Comparison of ENCODE assay signal across 12 cellular contexts in genomic region chr14:59265808-59266207, GRCh38.
DNase-seq lines count a peak whose midpoint lies in the region; ATAC-seq and TF ChIP-seq lines count a peak whose summit lies in the region.
"Had no signal": no experiment of that assay in that cellular context is flagged by ENCODE, and none has a peak within 500 bp of the region (broad histone marks: within the 10 kb centered on the region; RNA-seq: fewer than 3 reads in every experiment).

No MANE protein-coding gene starts in this region.

- H3K27ac ChIP-seq in RWPE2 (ENCODE audit: poor library complexity, severe bottlenecking) (no peak overlapping the region), A673 (ENCODE audit: low read depth, low read length, poor library complexity, severe bottlenecking) (no peak overlapping the region)
- H3K27ac ChIP-seq: KMS-11, ovary, vagina had no signal

- H3K9me3 Mint-ChIP-seq in chondrocyte (ENCODE audit: low read depth) (no peaks in the 10 kb centered on the region), mesothelial cell of epicardium (peaks cover 6% of the 10 kb centered on the region)

- H3K27me3 ChIP-seq in RWPE2 (ENCODE audit: insufficient read depth, poor library complexity, severe bottlenecking) (no peaks in the 10 kb centered on the region), A673 (replicated peaks; ENCODE audit: insufficient read depth, low read depth, low read length, poor library complexity) (no peaks in the 10 kb centered on the region)
- H3K27me3 ChIP-seq: ovary, vagina had no signal

- H3K36me3 Mint-ChIP-seq in chondrocyte (ENCODE audit: low read depth) (peaks cover 11% of the 10 kb centered on the region), mesothelial cell of epicardium (peaks cover 24% of the 10 kb centered on the region)

- no peaks in the 10 kb centered on the region for H3K36me3 ChIP-seq in RWPE2 (ENCODE audit: low read depth)
- H3K36me3 ChIP-seq in A673 (ENCODE audit: insufficient read depth, low read length, poor library complexity, severe bottlenecking) = no peaks in the 10 kb centered on the region
- H3K36me3 ChIP-seq: ovary had no signal

- no TSS peak for BruUV-seq in A673 (replicated peaks; lab: Mats Ljungman, UMichigan)

- H3K4me3 Mint-ChIP-seq in chondrocyte (ENCODE audit: unreplicated experiment) (no peak overlapping the region), mesothelial cell of epicardium (no peak overlapping the region)

- POLR2A ChIA-PET in A673 (lab: Charles Lee; ENCODE audit: low non-redundant PET) = no interaction called here

- intact Hi-C loops in A673 (cut with micrococcal nuclease; ENCODE audit: unreplicated experiment) = no loop called here

- DNase-seq in activated CD8-positive, alpha-beta memory T cell treated with anti-CD3 and anti-CD28 coated beads, Interleukin-2, amount 50 U/mL, for 4 hours = peak; percentile 18
- DNase-seq in activated CD8-positive, alpha-beta memory T cell treated with anti-CD3 and anti-CD28 coated beads, Interleukin-2, amount 50 U/mL, for 48 hours = no peak
- DNase-seq in RWPE2 (ENCODE audit: low spot score) (no peak), chondrocyte (ENCODE audit: low spot score) (no peak), AG08396 (ENCODE audit: low spot score) (no peak), A673 (ENCODE audit: low spot score) (no peak), mesothelial cell of epicardium (ENCODE audit: low spot score in 2 of 2, unreplicated experiment in 2 of 2) (no peak)
- peak; percentile 4 to 13 for DNase-seq in stimulated activated CD8-positive, alpha-beta memory T cell treated with anti-CD3 and anti-CD28 coated beads, Interleukin-7, amount 100 ng/mL, for 4 hours (ENCODE audit: low read depth in 2 of 2)
- DNase-seq: NCI-H510A treated with DMSO at 0.1 percent for 48 hours, ovary had no signal

- ATAC-seq in RWPE2 (ENCODE audit: low read depth) = peak; percentile 56; the same call in 2 of the 3 replicates

- H3K27ac Mint-ChIP-seq in chondrocyte (ENCODE audit: unreplicated experiment) (peak overlapping the region; percentile 32), mesothelial cell of epicardium (no peak overlapping the region)

- H3K4me1 Mint-ChIP-seq in chondrocyte (ENCODE audit: low read depth) (peaks cover 33% of the 10 kb centered on the region), mesothelial cell of epicardium (peaks cover 5% of the 10 kb centered on the region)

- no peak overlapping the region for H3K4me3 ChIP-seq in RWPE2 (ENCODE audit: severe bottlenecking)
- no peak overlapping the region for H3K4me3 ChIP-seq in A673 (ENCODE audit: low read depth, low read length, poor library complexity, severe bottlenecking)
- H3K4me3 ChIP-seq: ovary, vagina had no signal

- H3K9me3 ChIP-seq in RWPE2 (ENCODE audit: severe bottlenecking) (no peaks in the 10 kb centered on the region), A673 (ENCODE audit: low read depth, low read length, poor library complexity, severe bottlenecking) (no peaks in the 10 kb centered on the region)
- H3K9me3 ChIP-seq: ovary, vagina had no signal

- CTCF ChIA-PET in A673 (lab: Charles Lee) = no interaction called here

- no peak for TF ChIP-seq CTCF in RWPE2 (IDR thresholded peaks at IDR 0.05; ENCODE audit: poor library complexity, severe bottlenecking)
- no peak for TF ChIP-seq CTCF in chondrocyte (IDR thresholded peaks at IDR 0.05)
- no peak for TF ChIP-seq CTCF in A673 (conservative IDR thresholded peaks at IDR 0.05; ENCODE audit: low read depth, low read length)
- no peak for TF ChIP-seq CTCF in mesothelial cell of epicardium (IDR thresholded peaks at IDR 0.05; ENCODE audit: unreplicated experiment)

- H3K4me1 ChIP-seq in RWPE2 (ENCODE audit: insufficient read depth, poor library complexity, severe bottlenecking) (peaks cover 21% of the 10 kb centered on the region), A673 (ENCODE audit: insufficient read depth, low read length, poor library complexity, severe bottlenecking) (peaks cover 10% of the 10 kb centered on the region)

- H3K27me3 Mint-ChIP-seq in chondrocyte (ENCODE audit: low read depth) (no peaks in the 10 kb centered on the region), mesothelial cell of epicardium (ENCODE audit: low read depth) (no peaks in the 10 kb centered on the region)

Comparison
In these comparisons a context has a peak if more than half of its experiments do, and no peak if none do; other contexts are left out.
1. DNase-seq: peak in activated CD8-positive, alpha-beta memory T cell treated with anti-CD3 and anti-CD28 coated beads, Interleukin-2, amount 50 U/mL, for 4 hours (single experiment) and stimulated activated CD8-positive, alpha-beta memory T cell treated with anti-CD3 and anti-CD28 coated beads, Interleukin-7, amount 100 ng/mL, for 4 hours (2 of 2); none in activated CD8-positive, alpha-beta memory T cell treated with anti-CD3 and anti-CD28 coated beads, Interleukin-2, amount 50 U/mL, for 48 hours (single experiment), RWPE2 (single experiment), chondrocyte (single experiment), AG08396 (single experiment), A673 (single experiment) and mesothelial cell of epicardium (0 of 2).